In genomic region chr2:151789055-151789834, GRCh38 we compare ENCODE assay signal across 18 cellular contexts. TPM values are rescaled to one million over a fixed set of nuclear protein-coding genes. Genes with fewer than 3 reads are reported as not detected.
"Had no signal": no experiment of that assay in that cellular context is flagged by ENCODE, and none has a peak within 500 bp of the region (broad histone marks: within the 10 kb centered on the region; RNA-seq: fewer than 3 reads in every experiment).

No MANE protein-coding gene starts in this region.

- H3K27ac ChIP-seq: colonic mucosa, foreskin keratinocyte, neutrophil, spleen, thoracic aorta, transverse colon had no signal

- ATAC-seq: foreskin keratinocyte; left colon; mucosa of descending colon; naive thymus-derived CD8-positive, alpha-beta T cell; sciatic nerve; stimulated activated memory B cell treated with anti-CD40 and anti-IgM and Interleukin-4, amounts not matched to agents 10 μg/mL and 1 μg/mL and 100 μg/mL, for 72 hours; stimulated activated naive CD8-positive, alpha-beta T cell treated with anti-CD3 and anti-CD28 coated beads, Interleukin-15, amount 100 ng/mL, for 72 hours had no signal

- H3K4me1 ChIP-seq: colonic mucosa, foreskin keratinocyte, spleen, transverse colon had no signal

- H3K9me3 ChIP-seq: colonic mucosa, mucosa of descending colon, neutrophil, thoracic aorta, transverse colon had no signal

- H3K27me3 ChIP-seq: colonic mucosa, foreskin keratinocyte, neutrophil, spleen, transverse colon had no signal

- H3K4me3 ChIP-seq: colonic mucosa, mucosa of descending colon, spleen, thoracic aorta, transverse colon had no signal

- H3K36me3 ChIP-seq: colonic mucosa, neutrophil, thoracic aorta, transverse colon had no signal

- DNase-seq: colonic mucosa; dermis blood vessel endothelial cell; foreskin keratinocyte; head of caudate nucleus; hippocampal formation; left colon; mucosa of descending colon; naive thymus-derived CD8-positive, alpha-beta T cell; spleen; stimulated activated CD4-positive, alpha-beta T cell treated with anti-CD3 and anti-CD28 coated beads, Interleukin-15, amount 100 ng/mL, for 24 hours; stimulated activated CD4-positive, alpha-beta T cell treated with anti-CD3 and anti-CD28 coated beads, Interleukin-1b, Interleukin-23, amount 100 ng/mL, for 48 hours; stimulated activated CD4-positive, alpha-beta T cell treated with anti-CD3 and anti-CD28 coated beads, Interleukin-4, amount 100 ng/mL, for 24 hours; stimulated activated naive CD8-positive, alpha-beta T cell treated with anti-CD3 and anti-CD28 coated beads, Interleukin-15, amount 100 ng/mL, for 72 hours; transverse colon had no signal

RNA-seq across cellular contexts. Expression of gene NEB, which starts 55.0 kb away (rescaled TPM):
- polyA plus RNA-seq: foreskin keratinocyte had no signal
